Comparison of ENCODE assay signal across 12 cellular contexts in the genomic region with DNA sequence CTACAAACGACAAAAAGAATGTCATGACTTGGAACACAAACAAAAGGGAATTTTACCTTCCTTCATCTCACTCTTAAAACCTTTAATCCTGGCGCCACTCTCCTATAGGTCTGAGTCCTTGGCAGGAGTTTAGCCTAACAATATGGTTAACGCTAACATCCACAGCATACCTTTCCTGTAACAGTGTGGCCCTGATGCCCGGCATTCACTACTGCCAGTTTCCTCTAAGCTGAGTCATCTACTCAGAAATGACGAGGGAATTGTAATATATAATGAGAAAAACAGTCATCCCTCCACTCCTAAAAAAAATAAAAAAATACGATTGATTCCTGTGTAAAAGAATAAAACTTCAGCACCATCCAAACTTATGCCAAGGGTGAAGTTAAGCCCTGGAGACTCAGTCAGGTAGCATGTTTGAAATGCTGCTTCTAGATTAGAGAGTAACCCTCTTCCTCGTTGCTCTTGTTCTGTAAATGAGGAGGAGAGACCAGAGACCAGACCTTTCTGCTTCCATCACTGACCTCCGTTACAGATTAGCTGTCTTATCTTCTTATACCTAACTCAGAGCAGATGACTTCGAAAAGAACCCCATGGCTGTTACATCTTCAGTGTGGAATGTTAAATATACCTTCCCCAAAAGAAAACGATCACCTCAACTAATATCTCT. TPM values are rescaled to one million over a fixed set of nuclear protein-coding genes. Genes with fewer than 3 reads are reported as not detected.
DNase-seq lines count a peak whose midpoint lies in the region; ATAC-seq, FAIRE-seq and TF ChIP-seq lines count a peak whose summit lies in the region.
"Had no signal": no experiment of that assay in that cellular context is flagged by ENCODE, and none has a peak within 500 bp of the region (broad histone marks: within the 10 kb centered on the region; RNA-seq: fewer than 3 reads in every experiment).

No MANE protein-coding gene starts in this region.

- TF ChIP-seq POLR2A in endothelial cell of umbilical vein (IDR thresholded peaks at IDR 0.05; ENCODE audit: low read depth, low read length): no peak

- H3K27ac ChIP-seq in GM23338 (ENCODE audit: low read depth) (no peak overlapping the region), SJSA1 (peak overlapping the region; percentile 71), endothelial cell of umbilical vein (ENCODE audit: insufficient read depth, low read depth, low read length) (peak overlapping the region; percentile 58), osteoblast (ENCODE audit: low read depth, low read length) (peak overlapping the region; percentile 61)

- H3K79me2 ChIP-seq in GM23338 (replicated peaks; ENCODE audit: insufficient read depth): no peaks in the 10 kb centered on the region
- no peaks in the 10 kb centered on the region for H3K79me2 ChIP-seq in endothelial cell of umbilical vein (ENCODE audit: control insufficient read depth, insufficient read depth, low read length)
- H3K79me2 ChIP-seq in osteoblast (ENCODE audit: insufficient read depth, low read length): no peaks in the 10 kb centered on the region

- H3K4me3 Mint-ChIP-seq in GM23338: no peak overlapping the region
- H3K4me3 Mint-ChIP-seq: stimulated activated memory B cell treated with anti-CD40 and anti-IgM and Interleukin-4, amounts not matched to agents 10 μg/mL and 1 μg/mL and 100 μg/mL, for 72 hours had no signal

- DNase-seq in GM23338 (ENCODE audit: low spot score) (peak; percentile 43), SJSA1 (ENCODE audit: low read depth in 1 of 2, low spot score in 2 of 2) (peak in 1 of 2 experiments; percentile 51), endothelial cell of umbilical vein (ENCODE audit: low read depth, low spot score) (peak; percentile 84), osteoblast (ENCODE audit: insufficient read length, low spot score, missing footprints) (peak; percentile 94), cardiac septum (ENCODE audit: low spot score) (no peak), NCI-H2029 treated with DMSO at 0.1 percent for 48 hours (lab: John Stamatoyannopoulos, UW) (no peak)
- no peak for DNase-seq in activated CD4-positive, CD25-positive, alpha-beta regulatory T cell (lab: John Stamatoyannopoulos, UW)
- DNase-seq: amygdala, erythroblast, NCI-H526 had no signal

- TF ChIP-seq CTCF in GM23338 (conservative IDR thresholded peaks at IDR 0.05; ENCODE audit: low read depth in 2 of 2) (no peak), endothelial cell of umbilical vein (IDR thresholded peaks at IDR 0.05; ENCODE audit: extremely low read depth in 1 of 2, insufficient read depth in 1 of 2, low read depth in 1 of 2, low read length in 2 of 2) (no peak), osteoblast (IDR thresholded peaks at IDR 0.05; ENCODE audit: extremely low read depth, low read depth, low read length) (no peak)

- peak; percentile 95 for FAIRE-seq in endothelial cell of umbilical vein (lab: Jason Lieb, UNC)
- FAIRE-seq: keratinocyte had no signal

- H2AFZ ChIP-seq in GM23338: peak overlapping the region; percentile 39; the same call in 1 of the 2 replicates
- peak overlapping the region; percentile 92 for H2AFZ ChIP-seq in endothelial cell of umbilical vein (ENCODE audit: low read depth, low read length)
- peak overlapping the region; percentile 26 for H2AFZ ChIP-seq in osteoblast (ENCODE audit: low read length)

- H3K4me1 ChIP-seq in GM23338 (ENCODE audit: insufficient read depth) (no peaks in the 10 kb centered on the region), SJSA1 (replicated peaks) (peaks cover 11% of the 10 kb centered on the region), endothelial cell of umbilical vein (ENCODE audit: control insufficient read depth, extremely low read depth, insufficient read depth, low read length) (peaks cover 8% of the 10 kb centered on the region), osteoblast (ENCODE audit: insufficient read depth, low read length) (peaks cover 11% of the 10 kb centered on the region)

- intact Hi-C loops in endothelial cell of umbilical vein (cut with micrococcal nuclease): loop anchor here (2.0 kb wide), 2 partner anchors 38 to 56 kb away; partner anchors contain the start of gene CCDC125
- intact Hi-C loops in cardiac septum (cut with DNase I): no loop called here

- peaks cover 3% of the 10 kb centered on the region for H3K27me3 Mint-ChIP-seq in GM23338 (ENCODE audit: insufficient read depth, low read depth, poor library complexity)
- H3K27me3 Mint-ChIP-seq: stimulated activated memory B cell treated with anti-CD40 and anti-IgM and Interleukin-4, amounts not matched to agents 10 μg/mL and 1 μg/mL and 100 μg/mL, for 72 hours had no signal

- no peaks in the 10 kb centered on the region for H4K20me1 ChIP-seq in GM23338 (replicated peaks; ENCODE audit: insufficient read depth)
- no peaks in the 10 kb centered on the region for H4K20me1 ChIP-seq in endothelial cell of umbilical vein (replicated peaks; ENCODE audit: control insufficient read depth, extremely low read depth, insufficient read depth, low read length)
- H4K20me1 ChIP-seq in osteoblast (ENCODE audit: insufficient read depth, low read length): no peaks in the 10 kb centered on the region

- H3K9me1 ChIP-seq in endothelial cell of umbilical vein (replicated peaks; ENCODE audit: control insufficient read depth, extremely low read depth, insufficient read depth, low read length): no peaks in the 10 kb centered on the region

- H3K27ac Mint-ChIP-seq in GM23338: peak overlapping the region; percentile 65
- H3K27ac Mint-ChIP-seq: stimulated activated memory B cell treated with anti-CD40 and anti-IgM and Interleukin-4, amounts not matched to agents 10 μg/mL and 1 μg/mL and 100 μg/mL, for 72 hours had no signal

- H3K36me3 ChIP-seq in GM23338 (ENCODE audit: insufficient read depth) (no peaks in the 10 kb centered on the region), SJSA1 (no peaks in the 10 kb centered on the region), endothelial cell of umbilical vein (ENCODE audit: control insufficient read depth in 2 of 2, extremely low read depth in 1 of 2, insufficient read depth in 2 of 2, low read length in 2 of 2) (no peaks in the 10 kb centered on the region), osteoblast (ENCODE audit: insufficient read depth, low read length) (no peaks in the 10 kb centered on the region)

- no peaks in the 10 kb centered on the region for H3K9me2 ChIP-seq in GM23338 (ENCODE audit: insufficient read depth)

- H3K4me2 ChIP-seq in GM23338 (no peak overlapping the region), endothelial cell of umbilical vein (ENCODE audit: insufficient read depth, low read length) (peak overlapping the region; percentile 19), osteoblast (ENCODE audit: insufficient read depth, low read length) (peak overlapping the region; percentile 44)

- H3K9me3 ChIP-seq in SJSA1 (replicated peaks) (no peaks in the 10 kb centered on the region), endothelial cell of umbilical vein (replicated peaks; ENCODE audit: control insufficient read depth, insufficient read depth, low read length) (no peaks in the 10 kb centered on the region), osteoblast (ENCODE audit: low read depth, low read length) (no peaks in the 10 kb centered on the region)

- peak; percentile 66 for ATAC-seq in GM23338
- ATAC-seq: stimulated activated memory B cell treated with anti-CD40 and anti-IgM and Interleukin-4, amounts not matched to agents 10 μg/mL and 1 μg/mL and 100 μg/mL, for 72 hours had no signal

- dilution Hi-C loops in endothelial cell of umbilical vein (cut with MboI; ENCODE audit: extremely low pct_ligation_motif_present, low sequenced_read_pairs): no loop called here

- no peaks in the 10 kb centered on the region for H3F3A ChIP-seq in GM23338 (replicated peaks; ENCODE audit: low read depth)

- H3K9me3 Mint-ChIP-seq in GM23338: no peaks in the 10 kb centered on the region
- H3K9me3 Mint-ChIP-seq: stimulated activated memory B cell treated with anti-CD40 and anti-IgM and Interleukin-4, amounts not matched to agents 10 μg/mL and 1 μg/mL and 100 μg/mL, for 72 hours had no signal

- H3K9ac ChIP-seq in endothelial cell of umbilical vein (replicated peaks; ENCODE audit: extremely low read depth, insufficient read depth, low read length): peak overlapping the region; percentile 33

- CTCF ChIA-PET in endothelial cell of umbilical vein (lab: Charles Lee): interaction anchor here (0.9 to 1.0 kb wide), 2 partner anchors 40 to 43 kb away, joined by 3 to 4 read pairs; no protein-coding TSS in a partner anchor

- POLR2A ChIA-PET in endothelial cell of umbilical vein (lab: Charles Lee): interaction anchor here (0.8 kb wide), 1 partner anchor 48 kb away, joined by 4 read pairs; no protein-coding TSS in a partner anchor

- H3K27me3 ChIP-seq in GM23338 (ENCODE audit: insufficient read depth) (no peaks in the 10 kb centered on the region), SJSA1 (replicated peaks) (no peaks in the 10 kb centered on the region), endothelial cell of umbilical vein (ENCODE audit: control insufficient read depth in 2 of 2, insufficient read depth in 2 of 2, low read length in 2 of 2) (no peaks in the 10 kb centered on the region), osteoblast (ENCODE audit: insufficient read depth, low read length) (no peaks in the 10 kb centered on the region)

- BruUV-seq in endothelial cell of umbilical vein (replicated peaks; lab: Mats Ljungman, UMichigan): no TSS peak

- H3K4me1 Mint-ChIP-seq in GM23338: peaks cover 14% of the 10 kb centered on the region
- H3K4me1 Mint-ChIP-seq: stimulated activated memory B cell treated with anti-CD40 and anti-IgM and Interleukin-4, amounts not matched to agents 10 μg/mL and 1 μg/mL and 100 μg/mL, for 72 hours had no signal

- H3K4me3 ChIP-seq in GM23338 (no peak overlapping the region), SJSA1 (no peak overlapping the region), endothelial cell of umbilical vein (replicated peaks in 1 of 3; ENCODE audit: insufficient read depth in 1 of 3, low read depth in 1 of 3, low read length in 3 of 3) (no peak overlapping the region), osteoblast (ENCODE audit: insufficient read depth, low read length) (no peak overlapping the region)

- peaks cover 3% of the 10 kb centered on the region; the same call in 1 of the 3 replicates for H3K36me3 Mint-ChIP-seq in GM23338 (ENCODE audit: low read depth)

RNA-seq across cellular contexts. Expression of gene CCDC125, which starts 37.4 kb away (rescaled TPM):
- total RNA-seq in GM23338 (2014; rRNA removed; shearing (Covaris generic)): 1.5 and 1.6 TPM in 2 replicates
- polyA plus RNA-seq in GM23338 (2016; fragmentation: Nextera tagmentation; extraction: Ambion mirVana): 3.4 TPM in 2 replicates
- total RNA-seq in SJSA1 (2014; rRNA removed; shearing (Covaris generic)): 2.4 and 4.4 TPM in 2 replicates
- 5.3 and 6.2 TPM in 2 replicates for total RNA-seq in endothelial cell of umbilical vein
- 1.1 and 1.5 TPM in 2 replicates for polyA plus RNA-seq in endothelial cell of umbilical vein
- polyA plus RNA-seq in endothelial cell of umbilical vein (2011; cell fraction: cytosol; rRNA removed): 1.4 and 1.6 TPM in 2 replicates
- polyA plus RNA-seq in endothelial cell of umbilical vein (2011; cell fraction: nucleus; rRNA removed): 6.6 and 7.8 TPM in 2 replicates
- 4.7 TPM in 2 replicates for polyA plus RNA-seq in endothelial cell of umbilical vein (2012)
- 2.0 and 2.9 TPM in 2 replicates for polyA minus RNA-seq in endothelial cell of umbilical vein
- 4.3 TPM for polyA minus RNA-seq in endothelial cell of umbilical vein (2011; cell fraction: cytosol; rRNA and poly(A)+ RNA removed)
- polyA minus RNA-seq in endothelial cell of umbilical vein (2011; cell fraction: nucleus; rRNA and poly(A)+ RNA removed): 2.8 and 4.1 TPM in 2 replicates
- 6.5 and 8.7 TPM in 2 replicates for total RNA-seq in osteoblast
- total RNA-seq in cardiac septum: 2.9 TPM

Comparison
In these comparisons a context has a peak if more than half of its experiments do, and no peak if none do; other contexts are left out.
1. DNase-seq: peak in GM23338 (single experiment), endothelial cell of umbilical vein (single experiment) and osteoblast (single experiment); none in activated CD4-positive, CD25-positive, alpha-beta regulatory T cell (0 of 4), cardiac septum (single experiment) and NCI-H2029 treated with DMSO at 0.1 percent for 48 hours (single experiment).
2. H2AFZ ChIP-seq: peak in every context shown above with its lines; median percentile 92 in endothelial cell of umbilical vein; 39 in GM23338; 26 in osteoblast.